In genomic region chr9:136808075-136808780, GRCh38 we compare ENCODE assay signal across 8 cellular contexts. TPM values are rescaled to one million over a fixed set of nuclear protein-coding genes. Genes with fewer than 3 reads are reported as not detected.
DNase-seq lines count a peak whose midpoint lies in the region; ATAC-seq, FAIRE-seq and TF ChIP-seq lines count a peak whose summit lies in the region.

No MANE protein-coding gene starts in this region.

- H2BK15ac ChIP-seq in H1 (ENCODE audit: low read length): no peak overlapping the region

- H3K27ac Mint-ChIP-seq in activated CD4-positive, alpha-beta T cell treated with anti-CD3 and anti-CD28 coated beads, Interleukin-2, amount 10 ng/mL, durations not matched to agents 24 days and 14 days: peak overlapping the region; percentile 86

- peaks cover 0 to 16% (median 6%) of the 10 kb centered on the region in 4 experiments; a peak in 2 of 7 replicates for H3K27me3 ChIP-seq in H1 (replicated peaks in 1 of 4; ENCODE audit: control insufficient read depth in 3 of 4, extremely low read depth in 1 of 4, insufficient read depth in 3 of 4, low read length in 3 of 4)
- no peaks in the 10 kb centered on the region for H3K27me3 ChIP-seq in mucosa of rectum (ENCODE audit: control insufficient read depth in 2 of 2, insufficient read depth in 2 of 2, low read length in 2 of 2)
- H3K27me3 ChIP-seq in thymus (ENCODE audit: control insufficient read depth, insufficient read depth): no peaks in the 10 kb centered on the region

- H4K91ac ChIP-seq in H1 (replicated peaks; ENCODE audit: insufficient read length, low read length): no peak overlapping the region

- peaks cover 5 to 41% of the 10 kb centered on the region in 2 experiments for H3K79me2 ChIP-seq in H1 (ENCODE audit: control insufficient read depth in 1 of 2, insufficient read depth in 2 of 2, low read length in 2 of 2)

- no peaks in the 10 kb centered on the region for H3K27me3 Mint-ChIP-seq in activated CD4-positive, alpha-beta T cell treated with anti-CD3 and anti-CD28 coated beads, Interleukin-2, amount 10 ng/mL, durations not matched to agents 24 days and 14 days

- H2BK5ac ChIP-seq in H1 (ENCODE audit: low read depth, low read length): no peak overlapping the region

- H3K4me2 ChIP-seq in H1 (ENCODE audit: insufficient read depth in 1 of 2, low read depth in 2 of 2, low read length in 2 of 2): peak overlapping the region; percentile 68 to 84

- H3K23ac ChIP-seq in H1 (ENCODE audit: insufficient read length): no peak overlapping the region

- H3K9me3 ChIP-seq in H1 (ENCODE audit: insufficient read depth in 2 of 2, low read depth in 1 of 2, low read length in 1 of 2) (no peaks in the 10 kb centered on the region), mucosa of rectum (ENCODE audit: control insufficient read depth in 2 of 2, low read length in 2 of 2) (no peaks in the 10 kb centered on the region), thymus (ENCODE audit: control insufficient read depth) (no peaks in the 10 kb centered on the region)

- no peak overlapping the region for H2BK20ac ChIP-seq in H1 (ENCODE audit: low read length)

- DNase-seq in AG09309 (ENCODE audit: low read depth): no peak
- peak; percentile 81 for DNase-seq in activated CD4-positive, alpha-beta T cell treated with anti-CD3 and anti-CD28 coated beads, Interleukin-2, amount 10 ng/mL, durations not matched to agents 24 days and 14 days
- peak in 1 of 2 experiments; percentile 64 for DNase-seq in H1 (ENCODE audit: low read depth in 1 of 2, low spot score in 2 of 2)
- DNase-seq in NCI-H1105 treated with DMSO at 0.1 percent for 48 hours (lab: John Stamatoyannopoulos, UW): no peak

- H3K4me1 Mint-ChIP-seq in activated CD4-positive, alpha-beta T cell treated with anti-CD3 and anti-CD28 coated beads, Interleukin-2, amount 10 ng/mL, durations not matched to agents 24 days and 14 days: peaks cover 43% of the 10 kb centered on the region

- H3K36me3 Mint-ChIP-seq in activated CD4-positive, alpha-beta T cell treated with anti-CD3 and anti-CD28 coated beads, Interleukin-2, amount 10 ng/mL, durations not matched to agents 24 days and 14 days (ENCODE audit: low read depth): peaks cover 29% of the 10 kb centered on the region

- peaks cover 7 to 17% of the 10 kb centered on the region in 2 experiments for H4K20me1 ChIP-seq in H1 (replicated peaks in 1 of 2; ENCODE audit: control insufficient read depth in 1 of 2, insufficient read depth in 2 of 2, low read length in 2 of 2)

- H3K4me3 Mint-ChIP-seq in activated CD4-positive, alpha-beta T cell treated with anti-CD3 and anti-CD28 coated beads, Interleukin-2, amount 10 ng/mL, durations not matched to agents 24 days and 14 days: peak overlapping the region; percentile 83

- H4K8ac ChIP-seq in H1 (ENCODE audit: extremely low read depth, insufficient read depth, low read length): peak overlapping the region; percentile 83

- no peak overlapping the region for H2AFZ ChIP-seq in H1 (ENCODE audit: low read length)

- TF ChIP-seq RAD21 in H1 (IDR thresholded peaks at IDR 0.05 in 1 of 2, conservative IDR thresholded peaks at IDR 0.05 in 1 of 2; ENCODE audit: low read depth in 2 of 2, low read length in 2 of 2): no peak

- 1% methylated on average over 68 of the region's 93 CpGs; no CpG with 5 or more reads in 1 of the 2 experiments for WGBS in H1 (ENCODE audit: extremely low coverage in 1 of 2, insufficient coverage in 1 of 2, insufficient read length in 1 of 2, insufficient replicate concordance in 2 of 2, low coverage in 1 of 2, low lambda C conversion rate in 2 of 2, missing lambda C conversion rate in 1 of 2), 2 experiments
- WGBS in thymus: under 1% methylated on average over 93 of the region's 93 CpGs

- H2AK5ac ChIP-seq in H1 (ENCODE audit: low read depth, low read length): no peak overlapping the region

- H3K9ac ChIP-seq in H1 (replicated peaks in 1 of 4; ENCODE audit: extremely low read depth in 1 of 4, low read depth in 3 of 4, low read length in 3 of 4) (peak overlapping the region; percentile 78 to 92 (median 88)), mucosa of rectum (ENCODE audit: low read depth in 1 of 2, low read length in 2 of 2) (peak overlapping the region; percentile 74 to 84)

- intact Hi-C loops in activated CD4-positive, alpha-beta T cell treated with anti-CD3 and anti-CD28 coated beads, Interleukin-2, amount 10 ng/mL, durations not matched to agents 24 days and 14 days (cut with micrococcal nuclease): loop anchor here (5.0 to 10.0 kb wide), 2 partner anchors 77 to 94 kb away; partner anchors contain the start of gene TRAF2

- TF ChIP-seq POLR2A in H1 (IDR thresholded peaks at IDR 0.05; ENCODE audit: control extremely low read depth in 1 of 2, low read depth in 2 of 2, low read length in 2 of 2): no peak

- H3K9me3 Mint-ChIP-seq in activated CD4-positive, alpha-beta T cell treated with anti-CD3 and anti-CD28 coated beads, Interleukin-2, amount 10 ng/mL, durations not matched to agents 24 days and 14 days: no peaks in the 10 kb centered on the region

- peak; percentile 26 for ATAC-seq in GM19372 (IDR thresholded peaks at IDR 0.05; ENCODE audit: low read depth, unreplicated experiment)
- peak; percentile 32 for ATAC-seq in HG03439 (IDR thresholded peaks at IDR 0.05; ENCODE audit: unreplicated experiment)

- peak overlapping the region; percentile 78; the same call in 1 of the 2 replicates for H3K18ac ChIP-seq in H1 (ENCODE audit: extremely low read depth, low read length)

- TF ChIP-seq CTCF in AG09309 (IDR thresholded peaks at IDR 0.05; ENCODE audit: control insufficient read depth, insufficient read depth, low read depth, low read length, missing control alignments) (no peak), H1 (IDR thresholded peaks at IDR 0.05; ENCODE audit: control extremely low read depth in 1 of 3, insufficient read depth in 1 of 3, low read depth in 1 of 3, low read length in 3 of 3) (no peak; a peak in 1 of 4 replicates)

- H2BK12ac ChIP-seq in H1 (ENCODE audit: low read depth, low read length): no peak overlapping the region

- peak overlapping the region; percentile 89 for H3K4me3 ChIP-seq in AG09309 (ENCODE audit: control insufficient read depth, low read depth, low read length)
- H3K4me3 ChIP-seq in H1 (ENCODE audit: extremely low read depth in 1 of 4, insufficient read depth in 2 of 4, low read depth in 3 of 4, low read length in 4 of 4): peak overlapping the region; percentile 88 to 100 (median 94)
- H3K4me3 ChIP-seq in mucosa of rectum (ENCODE audit: low read length in 2 of 2): peak overlapping the region; percentile 70 to 75
- peak overlapping the region; percentile 94 for H3K4me3 ChIP-seq in thymus (ENCODE audit: low read length)

- H4K5ac ChIP-seq in H1 (ENCODE audit: insufficient read length, low read depth, low read length): peak overlapping the region; percentile 79

- peaks cover 4% of the 10 kb centered on the region for H3K79me1 ChIP-seq in H1 (ENCODE audit: low read depth, low read length)

- TF ChIP-seq EP300 in H1 (IDR thresholded peaks at IDR 0.05; ENCODE audit: borderline replicate concordance in 1 of 2, low read depth in 2 of 2, low read length in 2 of 2): no peak

- no peak for FAIRE-seq in H1 (lab: Jason Lieb, UNC)

- H3K27ac ChIP-seq in H1 (ENCODE audit: low read depth, low read length) (peak overlapping the region; percentile 86; the same call in 1 of the 2 replicates), mucosa of rectum (ENCODE audit: low read depth in 2 of 2, low read length in 2 of 2) (peak overlapping the region; percentile 63 to 91), thymus (ENCODE audit: low read depth) (peak overlapping the region; percentile 58)

- peaks cover 2 to 16% (median 7%) of the 10 kb centered on the region in 4 experiments; a peak in 6 of 8 replicates for H3K36me3 ChIP-seq in H1 (ENCODE audit: control insufficient read depth in 2 of 4, insufficient read depth in 4 of 4, low read length in 3 of 4)
- peaks cover 0 to 11% of the 10 kb centered on the region in 2 donors for H3K36me3 ChIP-seq in mucosa of rectum (ENCODE audit: control insufficient read depth in 2 of 2, insufficient read depth in 2 of 2, low read length in 2 of 2)
- peaks cover 18% of the 10 kb centered on the region for H3K36me3 ChIP-seq in thymus (ENCODE audit: control insufficient read depth, insufficient read depth)

- H2BK120ac ChIP-seq in H1 (replicated peaks; ENCODE audit: low read depth, low read length): no peak overlapping the region

- POLR2A ChIA-PET in H1 (lab: Charles Lee; ENCODE audit: partially characterized antibody): interaction anchor here (0.8 to 7.8 kb wide), 14 partner anchors 8 to 266 kb away, joined by 3 to 96 read pairs (median 4); partner anchors contain the start of gene AJM1

- CTCF ChIA-PET in H1 (lab: Charles Lee; ENCODE audit: partially characterized antibody): interaction anchor here (0.9 to 3.3 kb wide), 6 partner anchors 12 to 238 kb away, joined by 3 to 16 read pairs (median 4); no protein-coding TSS in a partner anchor

- H3K14ac ChIP-seq in H1 (ENCODE audit: insufficient read length): no peak overlapping the region

- H3K4me1 ChIP-seq in H1 (replicated peaks in 1 of 4; ENCODE audit: control insufficient read depth in 3 of 4, insufficient read depth in 4 of 4, low read length in 3 of 4) (peaks cover 0 to 10% (median 7%) of the 10 kb centered on the region in 4 experiments; a peak in 6 of 7 replicates), mucosa of rectum (ENCODE audit: control insufficient read depth in 2 of 2, insufficient read depth in 2 of 2, low read length in 2 of 2) (peaks cover 24 to 26% of the 10 kb centered on the region in 2 donors), thymus (ENCODE audit: control insufficient read depth, insufficient read depth, low read length) (peaks cover 16% of the 10 kb centered on the region)

- peak overlapping the region; percentile 82 for H3K56ac ChIP-seq in H1 (replicated peaks; ENCODE audit: insufficient read length, low read depth, low read length)

- no peak overlapping the region for H3K4ac ChIP-seq in H1 (replicated peaks; ENCODE audit: insufficient read length, low read depth, low read length)

- H3K23me2 ChIP-seq in H1 (ENCODE audit: low read depth, low read length): peaks cover 9% of the 10 kb centered on the region; the same call in 1 of the 2 replicates

RNA-seq across cellular contexts. Expression of gene RABL6, which starts 0.5 kb away (rescaled TPM):
- total RNA-seq in activated CD4-positive, alpha-beta T cell treated with anti-CD3 and anti-CD28 coated beads, Interleukin-2, amount 10 ng/mL, durations not matched to agents 24 days and 14 days: 116 and 119 TPM in 2 replicates
- total RNA-seq in H1 (2021; fragmentation: NEBNext Ultra II Directional; extraction: Animal tissue kit (Norgen Biotek cat#: 25700)): 129 and 130 TPM in 2 replicates
- polyA plus RNA-seq in H1 (2011; rRNA removed): 70.1 and 98.6 TPM in 2 replicates
- 87.7 TPM for polyA plus RNA-seq in H1 (2011; cell fraction: cytosol; rRNA removed)
- polyA plus RNA-seq in H1 (2011; cell fraction: nucleus; rRNA removed): 257 TPM
- 109 to 142 TPM (median 126 TPM) in 4 replicates for polyA plus RNA-seq in H1 (2012, experiment 1 of 2)
- 170 TPM for polyA plus RNA-seq in H1 (2012, experiment 2 of 2)
- polyA plus RNA-seq in H1 (2013, experiment 1 of 2): 86.2 TPM
- 82.0 TPM for polyA plus RNA-seq in H1 (2013, experiment 2 of 2)
- polyA minus RNA-seq in H1 (2011; rRNA and poly(A)+ RNA removed): 61.8 and 85.2 TPM in 2 replicates
- polyA minus RNA-seq in H1 (2011; cell fraction: cytosol; rRNA and poly(A)+ RNA removed): 49.0 TPM
- polyA minus RNA-seq in H1 (2011; cell fraction: nucleus; rRNA and poly(A)+ RNA removed): 101 TPM
- 55.1 TPM for polyA plus RNA-seq in thymus

RNA-seq across cellular contexts. Expression of gene CCDC183, which starts 12.1 kb away (rescaled TPM):
- total RNA-seq in activated CD4-positive, alpha-beta T cell treated with anti-CD3 and anti-CD28 coated beads, Interleukin-2, amount 10 ng/mL, durations not matched to agents 24 days and 14 days: 0.14 and 0.42 TPM in 2 replicates
- total RNA-seq in H1 (2021; fragmentation: NEBNext Ultra II Directional; extraction: Animal tissue kit (Norgen Biotek cat#: 25700)): 0.78 and 1.6 TPM in 2 replicates
- 0.51 and 1.1 TPM in 2 replicates for polyA plus RNA-seq in H1 (2011; rRNA removed)
- polyA plus RNA-seq in H1 (2011; cell fraction: cytosol; rRNA removed): 1.8 TPM
- 9.9 TPM for polyA plus RNA-seq in H1 (2011; cell fraction: nucleus; rRNA removed)
- polyA plus RNA-seq in H1 (2012, experiment 1 of 2): 2.0 to 2.4 TPM (median 2.2 TPM) in 4 replicates
- polyA plus RNA-seq in H1 (2012, experiment 2 of 2): 0.16 TPM
- polyA plus RNA-seq in H1 (2013, experiment 1 of 2): 0.91 TPM
- 1.4 TPM for polyA plus RNA-seq in H1 (2013, experiment 2 of 2)
- 0.44 and 0.59 TPM in 2 replicates for polyA minus RNA-seq in H1 (2011; rRNA and poly(A)+ RNA removed)
- polyA minus RNA-seq in H1 (2011; cell fraction: cytosol; rRNA and poly(A)+ RNA removed): not detected
- 1.4 TPM for polyA minus RNA-seq in H1 (2011; cell fraction: nucleus; rRNA and poly(A)+ RNA removed)
- polyA plus RNA-seq in thymus: 5.0 TPM

RNA-seq across cellular contexts. Expression of gene TMEM141, which starts 17.1 kb away (rescaled TPM):
- 36.1 and 40.1 TPM in 2 replicates for total RNA-seq in activated CD4-positive, alpha-beta T cell treated with anti-CD3 and anti-CD28 coated beads, Interleukin-2, amount 10 ng/mL, durations not matched to agents 24 days and 14 days
- 50.6 and 51.1 TPM in 2 replicates for total RNA-seq in H1 (2021; fragmentation: NEBNext Ultra II Directional; extraction: Animal tissue kit (Norgen Biotek cat#: 25700))
- polyA plus RNA-seq in H1 (2011; rRNA removed) (137 and 140 TPM in 2 replicates), thymus (81.0 TPM)
- 121 TPM for polyA plus RNA-seq in H1 (2011; cell fraction: cytosol; rRNA removed)
- 84.2 TPM for polyA plus RNA-seq in H1 (2011; cell fraction: nucleus; rRNA removed)
- 43.0 to 79.6 TPM (median 72.6 TPM) in 4 replicates for polyA plus RNA-seq in H1 (2012, experiment 1 of 2)
- 108 TPM for polyA plus RNA-seq in H1 (2012, experiment 2 of 2)
- polyA plus RNA-seq in H1 (2013, experiment 1 of 2): 44.8 TPM
- 44.7 TPM for polyA plus RNA-seq in H1 (2013, experiment 2 of 2)
- 15.6 and 18.5 TPM in 2 replicates for polyA minus RNA-seq in H1 (2011; rRNA and poly(A)+ RNA removed)
- polyA minus RNA-seq in H1 (2011; cell fraction: cytosol; rRNA and poly(A)+ RNA removed): 17.9 TPM
- 27.5 TPM for polyA minus RNA-seq in H1 (2011; cell fraction: nucleus; rRNA and poly(A)+ RNA removed)

RNA-seq across cellular contexts. Expression of gene AJM1, which starts 34.0 kb away (rescaled TPM):
- 5.7 and 5.9 TPM in 2 replicates for total RNA-seq in activated CD4-positive, alpha-beta T cell treated with anti-CD3 and anti-CD28 coated beads, Interleukin-2, amount 10 ng/mL, durations not matched to agents 24 days and 14 days
- total RNA-seq in H1 (2021; fragmentation: NEBNext Ultra II Directional; extraction: Animal tissue kit (Norgen Biotek cat#: 25700)): 0.86 and 0.97 TPM in 2 replicates
- polyA plus RNA-seq in H1 (2011; rRNA removed): 0.12 and 0.33 TPM in 2 replicates
- 0.45 TPM for polyA plus RNA-seq in H1 (2011; cell fraction: cytosol; rRNA removed)
- polyA plus RNA-seq in H1 (2011; cell fraction: nucleus; rRNA removed): 2.4 TPM
- 0.47 to 1.1 TPM (median 0.87 TPM) in 4 replicates for polyA plus RNA-seq in H1 (2012, experiment 1 of 2)
- 0.31 TPM for polyA plus RNA-seq in H1 (2012, experiment 2 of 2)
- polyA plus RNA-seq in H1 (2013, experiment 1 of 2): 0.26 TPM
- 0.26 TPM for polyA plus RNA-seq in H1 (2013, experiment 2 of 2)
- polyA minus RNA-seq in H1 (2011; rRNA and poly(A)+ RNA removed): 0.02 and 0.03 TPM in 2 replicates
- not detected for polyA minus RNA-seq in H1 (2011; cell fraction: cytosol; rRNA and poly(A)+ RNA removed)
- polyA minus RNA-seq in H1 (2011; cell fraction: nucleus; rRNA and poly(A)+ RNA removed): 0.80 TPM
- 1.8 TPM for polyA plus RNA-seq in thymus

RNA-seq across cellular contexts. Expression of gene PHPT1, which starts 41.0 kb away (rescaled TPM):
- total RNA-seq in activated CD4-positive, alpha-beta T cell treated with anti-CD3 and anti-CD28 coated beads, Interleukin-2, amount 10 ng/mL, durations not matched to agents 24 days and 14 days: 134 and 145 TPM in 2 replicates
- total RNA-seq in H1 (2021; fragmentation: NEBNext Ultra II Directional; extraction: Animal tissue kit (Norgen Biotek cat#: 25700)): 109 and 111 TPM in 2 replicates
- 226 and 246 TPM in 2 replicates for polyA plus RNA-seq in H1 (2011; rRNA removed)
- 187 TPM for polyA plus RNA-seq in H1 (2011; cell fraction: cytosol; rRNA removed)
- 299 TPM for polyA plus RNA-seq in H1 (2011; cell fraction: nucleus; rRNA removed)
- polyA plus RNA-seq in H1 (2012, experiment 1 of 2): 83.0 to 153 TPM (median 142 TPM) in 4 replicates
- 164 TPM for polyA plus RNA-seq in H1 (2012, experiment 2 of 2)
- 122 TPM for polyA plus RNA-seq in H1 (2013, experiment 1 of 2)
- polyA plus RNA-seq in H1 (2013, experiment 2 of 2): 112 TPM
- 13.8 and 14.5 TPM in 2 replicates for polyA minus RNA-seq in H1 (2011; rRNA and poly(A)+ RNA removed)
- polyA minus RNA-seq in H1 (2011; cell fraction: cytosol; rRNA and poly(A)+ RNA removed): 33.1 TPM
- 44.8 TPM for polyA minus RNA-seq in H1 (2011; cell fraction: nucleus; rRNA and poly(A)+ RNA removed)
- polyA plus RNA-seq in thymus: 85.7 TPM
